ENCODE assay signal across 8 cellular contexts in the genomic region with DNA sequence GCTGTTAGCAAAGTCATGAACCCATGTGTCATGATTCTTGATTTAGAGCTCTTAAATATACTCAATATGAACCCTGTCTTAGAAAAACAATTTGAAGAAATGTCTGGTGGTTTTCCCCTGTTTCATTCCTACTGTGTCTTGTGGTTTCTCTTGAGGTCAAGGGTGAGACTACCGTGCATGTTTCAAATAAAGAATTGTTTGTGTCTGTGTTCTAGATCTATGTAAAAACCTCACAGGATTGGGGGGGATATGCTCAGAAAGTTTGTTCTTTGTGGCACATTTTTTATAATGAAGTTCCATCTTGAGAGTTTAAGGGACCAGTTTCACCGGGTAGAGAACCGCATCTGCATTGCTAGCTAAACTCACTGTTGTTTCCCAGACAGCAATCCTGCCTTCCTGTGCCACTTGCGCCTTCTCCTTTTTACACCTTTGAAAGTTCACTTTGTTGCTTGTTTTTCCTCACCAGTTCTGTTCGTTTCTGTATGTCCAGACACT. TPM values are rescaled to one million over a fixed set of nuclear protein-coding genes. Genes with fewer than 3 reads are reported as not detected.
DNase-seq lines count a peak whose midpoint lies in the region; ATAC-seq and TF ChIP-seq lines count a peak whose summit lies in the region.

No MANE protein-coding gene starts in this region.

- H3K9me3 Mint-ChIP-seq in activated naive CD8-positive, alpha-beta T cell (ENCODE audit: low read depth), result no peaks in the 10 kb centered on the region

- peak overlapping the region in 2 of 12 donors; percentile 20 to 87 for H3K27ac ChIP-seq in heart left ventricle
- H3K27ac ChIP-seq in substantia nigra (ENCODE audit: low read depth, low read length, poor library complexity, severe bottlenecking), result no peak overlapping the region

- peaks cover 9% of the 10 kb centered on the region for H3K36me3 Mint-ChIP-seq in activated naive CD8-positive, alpha-beta T cell

- no peak for TF ChIP-seq POLR2A in heart left ventricle (IDR thresholded peaks at IDR 0.05)

- intact Hi-C loops in mucosa of descending colon (cut with DNase I, micrococcal nuclease), result loop anchor here in 1 of 2 donors (10.0 kb wide), 1 partner anchor 94 kb away; no protein-coding TSS in a partner anchor
- intact Hi-C loops in heart left ventricle (cut with DNase I), result no loop called here

- no peaks in the 10 kb centered on the region for H3K36me3 ChIP-seq in mucosa of descending colon (ENCODE audit: low read depth)
- H3K36me3 ChIP-seq in heart left ventricle, result peaks cover 0 to 16% (median 4%) of the 10 kb centered on the region in 9 donors

- H3K4me3 ChIP-seq in mucosa of descending colon (no peak overlapping the region), heart left ventricle (no peak overlapping the region)

- peak overlapping the region; percentile 96 for H3K27ac Mint-ChIP-seq in activated naive CD8-positive, alpha-beta T cell

- H3K9me3 ChIP-seq in mucosa of descending colon, result no peaks in the 10 kb centered on the region
- no peaks in the 10 kb centered on the region for H3K9me3 ChIP-seq in heart left ventricle

- no peaks in the 10 kb centered on the region for H3K27me3 ChIP-seq in heart left ventricle

- H3K4me1 Mint-ChIP-seq in activated naive CD8-positive, alpha-beta T cell (ENCODE audit: low read depth), result peaks cover 80% of the 10 kb centered on the region

- ATAC-seq in GM21515 (IDR thresholded peaks at IDR 0.05; ENCODE audit: unreplicated experiment), result peak; percentile 63
- ATAC-seq in mucosa of descending colon, result peak; percentile 19
- no peak for ATAC-seq in heart left ventricle

- H3K4me3 Mint-ChIP-seq in activated naive CD8-positive, alpha-beta T cell, result peak overlapping the region; percentile 80

- TF ChIP-seq CTCF in mucosa of descending colon (IDR thresholded peaks at IDR 0.05), result no peak
- TF ChIP-seq CTCF in heart left ventricle (IDR thresholded peaks at IDR 0.05), result no peak

- WGBS in heart left ventricle, 4 donors, result 76 to 91% (median 86%) methylated on average over 5 of the region's 5 CpGs

- peaks cover 46% of the 10 kb centered on the region for H3K4me1 ChIP-seq in mucosa of descending colon (ENCODE audit: low read depth)
- peaks cover 0 to 76% (median 14%) of the 10 kb centered on the region in 12 donors for H3K4me1 ChIP-seq in heart left ventricle

- DNase-seq in ELR (ENCODE audit: low read depth), result peak; percentile 55
- peak; percentile 25 for DNase-seq in HS-5 (ENCODE audit: low read depth)
- DNase-seq in mucosa of descending colon, result no peak
- DNase-seq in NK-92 (lab: John Stamatoyannopoulos, UW; ENCODE audit: unreplicated experiment), result no peak
- no peak for DNase-seq in heart left ventricle
- no peak for DNase-seq in substantia nigra (lab: John Stamatoyannopoulos, UW)

- H3K27me3 Mint-ChIP-seq in activated naive CD8-positive, alpha-beta T cell, result no peaks in the 10 kb centered on the region

RNA-seq across cellular contexts. Expression of a gene that starts 30.9 kb away (rescaled TPM):
- total RNA-seq in mucosa of descending colon (100 to 1,000 TPM in 1 of 3 donors, 10 to 100 TPM in 2; 43.6 to 103 (median 67.9) TPM), heart left ventricle (10 to 100 TPM; 41.0 to 86.3 (median 54.6) TPM)
- polyA plus RNA-seq in heart left ventricle, result 100 to 1,000 TPM in 1 of 2 donors, 10 to 100 TPM in 1; 30.1 to 170 TPM

RNA-seq across cellular contexts. Expression of a gene that starts 54.4 kb away (rescaled TPM):
- total RNA-seq in mucosa of descending colon (10 to 100 TPM; 24.0 to 29.5 (median 26.2) TPM), heart left ventricle (10 to 100 TPM; 15.5 to 27.0 (median 22.7) TPM)
- 10 to 100 TPM; 12.4 to 25.0 TPM for polyA plus RNA-seq in heart left ventricle

Comparison
In these comparisons a context has a peak if more than half of its experiments do, and no peak if none do; other contexts are left out.
1. DNase-seq: peak in ELR (single experiment) and HS-5 (single experiment); none in mucosa of descending colon (0 of 3), NK-92 (single experiment), heart left ventricle (0 of 5) and substantia nigra (0 of 49).
2. ATAC-seq: peak in GM21515 (single experiment) and mucosa of descending colon (single experiment); none in heart left ventricle (0 of 4).